1 cellular context compared by ENCODE assay signal in the genomic region with DNA sequence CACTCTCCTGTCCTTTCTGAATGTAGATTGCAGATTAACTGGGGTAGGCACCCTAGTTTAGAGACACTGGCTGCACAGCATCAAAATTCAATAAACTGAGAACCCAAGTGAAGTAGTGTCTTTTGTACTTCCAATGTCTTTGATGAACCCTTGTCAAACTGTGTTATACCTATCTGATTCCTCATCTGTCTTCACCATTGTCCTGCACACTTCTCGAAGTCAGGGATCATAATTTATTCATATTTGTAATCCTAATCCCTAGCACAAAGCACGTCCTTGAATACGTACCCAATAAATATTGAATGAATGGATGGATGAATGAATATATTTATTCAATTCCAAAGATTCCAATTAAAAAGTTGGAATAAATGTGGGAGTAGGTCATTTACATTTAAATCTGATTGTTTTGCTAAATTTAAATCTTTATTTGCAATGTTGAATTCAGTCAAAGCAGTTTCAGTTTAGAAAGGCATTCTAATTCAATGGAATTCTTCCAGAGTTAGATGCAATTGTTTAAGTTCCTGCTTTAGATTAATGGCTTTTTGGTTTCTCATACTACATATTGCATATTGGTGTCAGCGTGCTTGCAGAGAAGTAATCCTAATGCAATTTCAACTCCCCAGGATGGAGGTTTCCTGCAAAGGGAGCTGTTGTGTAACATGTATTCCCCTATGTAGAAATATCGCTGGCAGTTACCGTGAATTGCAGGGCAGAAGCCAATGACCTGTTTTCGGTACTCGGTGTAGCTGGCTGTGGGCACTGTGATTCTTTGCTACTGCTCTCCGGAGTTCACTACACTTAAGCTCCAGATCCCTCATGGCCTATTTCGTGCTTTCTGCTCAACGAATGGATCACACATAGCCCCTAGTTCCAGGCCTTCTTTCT.
TF ChIP-seq lines count a peak whose summit lies in the region.

No MANE protein-coding gene starts in this region.

TF ChIP-seq in IMR-90, 13 proteins besides CTCF, POLR2A, EP300 and RAD21:
- TF ChIP-seq SMC3 (IDR thresholded peaks at IDR 0.05; ENCODE audit: low read depth, low read length): no peak
- peak; percentile 80 for TF ChIP-seq CEBPB (IDR thresholded peaks at IDR 0.05; ENCODE audit: low read depth, low read length)
